Comparison of ENCODE assay signal across 20 cellular contexts in the genomic region with DNA sequence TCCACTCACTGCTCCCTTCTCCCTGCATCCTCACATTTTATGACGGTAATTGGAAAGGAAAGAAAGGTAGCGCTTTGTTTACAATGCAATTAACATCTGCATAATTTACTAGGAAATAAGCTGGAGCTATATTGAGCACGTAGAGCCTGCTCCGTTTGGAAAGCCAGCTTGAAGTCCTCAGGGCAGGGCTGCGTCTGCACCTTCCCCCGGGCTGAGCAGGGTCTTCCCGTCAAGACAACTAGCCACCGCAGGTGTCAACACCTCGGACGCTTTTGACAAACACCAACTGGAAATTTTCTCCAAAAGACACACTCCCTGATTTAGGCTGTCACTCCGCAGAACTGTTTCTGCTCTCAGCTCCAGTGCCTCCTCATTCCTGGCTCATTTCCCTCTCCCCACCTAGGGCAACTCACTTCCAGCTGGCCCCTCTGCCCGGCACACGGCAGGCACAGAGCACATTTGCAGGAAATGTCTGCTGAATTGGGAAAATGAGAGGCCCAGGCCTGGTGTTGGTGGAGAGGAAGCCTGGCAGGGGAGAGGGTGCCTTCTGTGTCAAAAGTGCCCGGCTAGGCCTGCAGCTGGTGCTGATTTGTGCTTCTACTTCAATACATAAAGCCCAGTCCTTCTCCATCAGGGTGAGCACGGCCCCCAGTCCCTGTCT.
DNase-seq lines count a peak whose midpoint lies in the region; ATAC-seq and TF ChIP-seq lines count a peak whose summit lies in the region.
"Had no signal": no experiment of that assay in that cellular context is flagged by ENCODE, and none has a peak within 500 bp of the region (broad histone marks: within the 10 kb centered on the region; RNA-seq: fewer than 3 reads in every experiment).

No MANE protein-coding gene starts in this region.

- ATAC-seq in heart right ventricle, result peak in 6 of 8 donors; percentile 14 to 52 (median 26)
- ATAC-seq in activated naive CD4-positive, alpha-beta T cell treated with anti-CD3 and anti-CD28 coated beads, Interleukin-2, amount 50 U/mL, for 72 hours, result no peak
- ATAC-seq: activated CD4-positive, CD25-positive, alpha-beta regulatory T cell treated with anti-CD3 and anti-CD28 coated beads, Interleukin-2, amount 50 U/mL, for 24 hours; HCT116; naive thymus-derived CD8-positive, alpha-beta T cell; stimulated activated effector memory CD8-positive, alpha-beta T cell treated with anti-CD3 and anti-CD28 coated beads, Interleukin-12 subunit alpha, Interleukin-12 subunit beta, amount 100 ng/mL, for 72 hours had no signal

- H3K27ac Mint-ChIP-seq in activated naive CD4-positive, alpha-beta T cell treated with anti-CD3 and anti-CD28 coated beads, Interleukin-2, amount 50 U/mL, for 72 hours, result no peak overlapping the region
- H3K27ac Mint-ChIP-seq: naive thymus-derived CD8-positive, alpha-beta T cell; stimulated activated effector memory CD8-positive, alpha-beta T cell treated with anti-CD3 and anti-CD28 coated beads, Interleukin-12 subunit alpha, Interleukin-12 subunit beta, amount 100 ng/mL, for 72 hours had no signal

- H3K27ac ChIP-seq in heart right ventricle (no peak overlapping the region), SJCRH30 (no peak overlapping the region)

- 29 to 42% methylated on average over 15 of the region's 15 CpGs for WGBS in heart right ventricle, 2 donors

- no peaks in the 10 kb centered on the region for H3K9me3 ChIP-seq in heart right ventricle
- H3K9me3 ChIP-seq in SJCRH30 (replicated peaks), result no peaks in the 10 kb centered on the region
- H3K9me3 ChIP-seq: adrenal gland, Caco-2, MG63 had no signal

- TF ChIP-seq CTCF in heart right ventricle (IDR thresholded peaks at IDR 0.05), result no peak

- intact Hi-C loops in heart right ventricle (cut with DNase I), result loop anchor here in 2 of 10 donors (10.0 kb wide), 2 partner anchors 155 to 165 kb away; no protein-coding TSS in a partner anchor

- H3K27me3 ChIP-seq in heart right ventricle, result peaks cover 0 to 4% (median 0%) of the 10 kb centered on the region in 7 donors
- no peaks in the 10 kb centered on the region for H3K27me3 ChIP-seq in SJCRH30
- H3K27me3 ChIP-seq: adrenal gland, BE2C, MG63 had no signal

- no peaks in the 10 kb centered on the region for H3K9me3 Mint-ChIP-seq in activated naive CD4-positive, alpha-beta T cell treated with anti-CD3 and anti-CD28 coated beads, Interleukin-2, amount 50 U/mL, for 72 hours
- H3K9me3 Mint-ChIP-seq: stimulated activated effector memory CD8-positive, alpha-beta T cell treated with anti-CD3 and anti-CD28 coated beads, Interleukin-12 subunit alpha, Interleukin-12 subunit beta, amount 100 ng/mL, for 72 hours had no signal

- peak; percentile 35 for DNase-seq in NCI-H510A treated with DMSO at 0.1 percent for 48 hours (lab: John Stamatoyannopoulos, UW)
- no peak for DNase-seq in NCI-H510A (lab: John Stamatoyannopoulos, UW)
- peak; percentile 2 for DNase-seq in NCI-H526 treated with DMSO at 0.1 percent for 48 hours (lab: John Stamatoyannopoulos, UW)
- DNase-seq in heart right ventricle, result no peak
- peak; percentile 32 for DNase-seq in retina
- no peak for DNase-seq in activated naive CD4-positive, alpha-beta T cell treated with anti-CD3 and anti-CD28 coated beads, Interleukin-2, amount 50 U/mL, for 72 hours (ENCODE audit: low spot score in 2 of 2)
- no peak for DNase-seq in SJCRH30
- no peak for DNase-seq in NCI-H345 treated with DMSO at 0.1 percent for 48 hours (lab: John Stamatoyannopoulos, UW; ENCODE audit: unreplicated experiment)
- DNase-seq: activated T-cell treated with anti-CD3 and anti-CD28 coated beads, Interleukin-2, amount 50 U/mL, for 1 hour; adrenal gland; BE2C; Caco-2; EL; MG63; naive thymus-derived CD8-positive, alpha-beta T cell; NCI-H187; NCI-H446 treated with DMSO at 0.1 percent for 48 hours had no signal

- H3K36me3 ChIP-seq in heart right ventricle, result no peaks in the 10 kb centered on the region
- H3K36me3 ChIP-seq in SJCRH30, result no peaks in the 10 kb centered on the region
- H3K36me3 ChIP-seq: adrenal gland, BE2C, MG63 had no signal

- H3K4me3 ChIP-seq in heart right ventricle (no peak overlapping the region), SJCRH30 (no peak overlapping the region)
- H3K4me3 ChIP-seq: adrenal gland, MG63 had no signal

- H3K36me3 Mint-ChIP-seq in activated naive CD4-positive, alpha-beta T cell treated with anti-CD3 and anti-CD28 coated beads, Interleukin-2, amount 50 U/mL, for 72 hours, result no peaks in the 10 kb centered on the region
- H3K36me3 Mint-ChIP-seq: naive thymus-derived CD8-positive, alpha-beta T cell; stimulated activated effector memory CD8-positive, alpha-beta T cell treated with anti-CD3 and anti-CD28 coated beads, Interleukin-12 subunit alpha, Interleukin-12 subunit beta, amount 100 ng/mL, for 72 hours had no signal

- H3K4me1 ChIP-seq in heart right ventricle (peaks cover 0 to 17% (median 6%) of the 10 kb centered on the region in 9 donors), SJCRH30 (no peaks in the 10 kb centered on the region)
- H3K4me1 ChIP-seq: adrenal gland, BE2C, Caco-2 had no signal

Comparison
In these comparisons a context has a peak if more than half of its experiments do, and no peak if none do; other contexts are left out.
1. DNase-seq: peak in NCI-H510A treated with DMSO at 0.1 percent for 48 hours (single experiment), NCI-H526 treated with DMSO at 0.1 percent for 48 hours (single experiment) and retina (single experiment); none in NCI-H510A (single experiment), heart right ventricle (0 of 2), activated naive CD4-positive, alpha-beta T cell treated with anti-CD3 and anti-CD28 coated beads, Interleukin-2, amount 50 U/mL, for 72 hours (0 of 2), SJCRH30 (0 of 2) and NCI-H345 treated with DMSO at 0.1 percent for 48 hours (single experiment).
2. ATAC-seq: peak in heart right ventricle (6 of 8); none in activated naive CD4-positive, alpha-beta T cell treated with anti-CD3 and anti-CD28 coated beads, Interleukin-2, amount 50 U/mL, for 72 hours (0 of 2).